ENCODE assay signal across 22 cellular contexts in the genomic region with DNA sequence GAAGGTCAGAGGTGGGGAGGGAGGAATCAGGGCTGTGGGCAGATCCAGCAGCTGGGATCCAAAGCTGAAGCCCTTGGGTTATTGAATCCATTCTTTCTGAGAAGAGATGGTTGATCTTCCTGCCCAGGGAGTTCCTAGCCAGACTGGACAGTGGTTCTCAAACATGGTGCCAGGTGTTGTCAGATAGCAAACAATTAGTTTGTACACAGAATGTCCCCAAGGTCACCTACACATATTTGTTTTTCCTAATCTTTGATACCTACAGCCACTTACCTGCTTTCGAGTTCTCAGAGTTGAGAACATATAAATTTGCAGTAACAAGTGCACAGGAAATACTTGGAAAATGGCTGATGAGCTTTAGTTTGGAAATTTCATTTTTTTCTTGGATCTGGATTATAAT. TPM values are rescaled to one million over a fixed set of nuclear protein-coding genes. Genes with fewer than 3 reads are reported as not detected.
DNase-seq lines count a peak whose midpoint lies in the region; ATAC-seq lines count a peak whose summit lies in the region.
"Had no signal": no experiment of that assay in that cellular context is flagged by ENCODE, and none has a peak within 500 bp of the region (broad histone marks: within the 10 kb centered on the region; RNA-seq: fewer than 3 reads in every experiment).

No MANE protein-coding gene starts in this region.

- no peak overlapping the region for H3K27ac ChIP-seq in CD4-positive, alpha-beta memory T cell (ENCODE audit: low read depth, low read length)
- H3K27ac ChIP-seq: pancreas had no signal

- H3K27ac Mint-ChIP-seq in CD4-positive, alpha-beta memory T cell = peak overlapping the region in 6 of 7 donors; percentile 15 to 87 (median 82)
- peak overlapping the region; percentile 31 for H3K27ac Mint-ChIP-seq in dendritic cell treated with granulocyte-macrophage colony-stimulating factor and Interleukin-4, amounts not matched to agents 40 ng/mL and 50 ng/mL, for 4 days

- H3K36me3 ChIP-seq in CD4-positive, alpha-beta memory T cell (ENCODE audit: insufficient read depth, low read length) = peaks cover 4% of the 10 kb centered on the region
- H3K36me3 ChIP-seq in skeletal muscle satellite cell (ENCODE audit: insufficient read depth, low read length) = peaks cover 4% of the 10 kb centered on the region
- H3K36me3 ChIP-seq: pancreas had no signal

- H3K4me2 ChIP-seq in skeletal muscle satellite cell (ENCODE audit: low read length) = peak overlapping the region; percentile 26
- H3K4me2 ChIP-seq: SK-N-SH had no signal

- H3K4me1 Mint-ChIP-seq in CD4-positive, alpha-beta memory T cell = peaks cover 55 to 92% (median 74%) of the 10 kb centered on the region in 4 donors
- H3K4me1 Mint-ChIP-seq in dendritic cell treated with granulocyte-macrophage colony-stimulating factor and Interleukin-4, amounts not matched to agents 40 ng/mL and 50 ng/mL, for 4 days (ENCODE audit: low read depth) = peaks cover 46% of the 10 kb centered on the region

- no peak for ATAC-seq in left cardiac atrium
- ATAC-seq: activated CD8-positive, alpha-beta T cell treated with anti-CD3 and anti-CD28 coated beads, Interleukin-2, amount 10 ng/mL, durations not matched to agents 7 days and 5 days had no signal

- H3K36me3 Mint-ChIP-seq in CD4-positive, alpha-beta memory T cell = peaks cover 18 to 30% of the 10 kb centered on the region in 2 donors
- peaks cover 48% of the 10 kb centered on the region for H3K36me3 Mint-ChIP-seq in dendritic cell treated with granulocyte-macrophage colony-stimulating factor and Interleukin-4, amounts not matched to agents 40 ng/mL and 50 ng/mL, for 4 days (ENCODE audit: low read depth)
- H3K36me3 Mint-ChIP-seq: brain had no signal

- CTCF ChIA-PET in CD4-positive, alpha-beta memory T cell (lab: Charles Lee; ENCODE audit: partially characterized antibody) = interaction anchor here (0.7 to 2.8 kb wide), 8 partner anchors 12 to 149 kb away, joined by 3 to 14 read pairs (median 4); no protein-coding TSS in a partner anchor

- POLR2A ChIA-PET in CD4-positive, alpha-beta memory T cell (lab: Charles Lee; ENCODE audit: partially characterized antibody) = no interaction called here

- H3K4me3 Mint-ChIP-seq in CD4-positive, alpha-beta memory T cell = peak overlapping the region in 2 of 8 donors; percentile 41 to 62
- no peak overlapping the region for H3K4me3 Mint-ChIP-seq in dendritic cell treated with granulocyte-macrophage colony-stimulating factor and Interleukin-4, amounts not matched to agents 40 ng/mL and 50 ng/mL, for 4 days
- H3K4me3 Mint-ChIP-seq: activated CD4-positive, alpha-beta T cell treated with anti-CD3 and anti-CD28 coated beads for 36 hours; activated CD8-positive, alpha-beta T cell treated with anti-CD3 and anti-CD28 coated beads, Interleukin-2, amount 10 ng/mL, durations not matched to agents 7 days and 5 days; brain; neural crest cell had no signal

- intact Hi-C loops in CD4-positive, alpha-beta memory T cell (cut with micrococcal nuclease) = no loop called here
- intact Hi-C loops in dendritic cell treated with granulocyte-macrophage colony-stimulating factor and Interleukin-4, amounts not matched to agents 40 ng/mL and 50 ng/mL, for 4 days (cut with micrococcal nuclease) = loop anchor here (5.0 kb wide), 1 partner anchor 55 kb away; a partner anchor contains a TSS
- intact Hi-C loops in left cardiac atrium (cut with DNase I) = loop anchor here (5.0 to 10.0 kb wide), 2 partner anchors 47 to 50 kb away; no protein-coding TSS in a partner anchor

- H3K9ac ChIP-seq in skeletal muscle satellite cell (ENCODE audit: low read depth, low read length) = no peak overlapping the region
- H3K9ac ChIP-seq: SK-N-SH had no signal

- H3K9me3 ChIP-seq in CD4-positive, alpha-beta memory T cell (ENCODE audit: control insufficient read depth in 1 of 2, low read length in 2 of 2) = no peaks in the 10 kb centered on the region
- no peaks in the 10 kb centered on the region for H3K9me3 ChIP-seq in skeletal muscle satellite cell (replicated peaks; ENCODE audit: low read length)
- H3K9me3 ChIP-seq: pancreas, SK-N-SH had no signal

- peaks cover 85% of the 10 kb centered on the region for H3K4me1 ChIP-seq in CD4-positive, alpha-beta memory T cell (ENCODE audit: insufficient read depth, low read length)
- H3K4me1 ChIP-seq in skeletal muscle satellite cell (ENCODE audit: control insufficient read depth, insufficient read depth, low read length) = peaks cover 63% of the 10 kb centered on the region

- H3K9me3 Mint-ChIP-seq in CD4-positive, alpha-beta memory T cell = no peaks in the 10 kb centered on the region
- H3K9me3 Mint-ChIP-seq in dendritic cell treated with granulocyte-macrophage colony-stimulating factor and Interleukin-4, amounts not matched to agents 40 ng/mL and 50 ng/mL, for 4 days = no peaks in the 10 kb centered on the region
- H3K9me3 Mint-ChIP-seq: brain, neural crest cell had no signal

- H3K27me3 ChIP-seq in CD4-positive, alpha-beta memory T cell (ENCODE audit: insufficient read depth, low read length) = no peaks in the 10 kb centered on the region
- H3K27me3 ChIP-seq in skeletal muscle satellite cell (ENCODE audit: control insufficient read depth, insufficient read depth, low read length) = no peaks in the 10 kb centered on the region
- H3K27me3 ChIP-seq: pancreas had no signal

- H3K27me3 Mint-ChIP-seq in CD4-positive, alpha-beta memory T cell = no peaks in the 10 kb centered on the region
- H3K27me3 Mint-ChIP-seq in dendritic cell treated with granulocyte-macrophage colony-stimulating factor and Interleukin-4, amounts not matched to agents 40 ng/mL and 50 ng/mL, for 4 days = no peaks in the 10 kb centered on the region
- H3K27me3 Mint-ChIP-seq: activated CD4-positive, alpha-beta T cell treated with anti-CD3 and anti-CD28 coated beads for 36 hours; brain had no signal

- DNase-seq in CD4-positive, alpha-beta memory T cell = no peak
- DNase-seq in NCI-H69 (lab: John Stamatoyannopoulos, UW) (peak; percentile 17), left cardiac atrium (no peak), T-helper 9 cell (no peak), anterior cingulate cortex (lab: John Stamatoyannopoulos, UW) (no peak)
- DNase-seq: activated CD8-positive, alpha-beta T cell treated with anti-CD3 and anti-CD28 coated beads, Interleukin-2, amount 10 ng/mL, durations not matched to agents 7 days and 5 days; AML-193; glutamatergic neuron; H7; KBM-7; MM.1S; NCI-H1436; NCI-H82; pancreas; SK-N-SH; stimulated activated CD4-positive, alpha-beta T cell treated with anti-CD3 and anti-CD28 coated beads, Interleukin-2, amount 100 ng/mL, for 48 hours had no signal

- H3K4me3 ChIP-seq in CD4-positive, alpha-beta memory T cell (ENCODE audit: low read length in 2 of 2) = no peak overlapping the region
- H3K4me3 ChIP-seq in skeletal muscle satellite cell (ENCODE audit: low read length) = no peak overlapping the region
- H3K4me3 ChIP-seq: lung, pancreas had no signal

RNA-seq across cellular contexts. Expression of a gene that starts 54.5 kb away (rescaled TPM):
- 100 to 1,000 TPM; 101 to 112 TPM for total RNA-seq in CD4-positive, alpha-beta memory T cell
- 10 to 100 TPM; 18.8 to 38.8 TPM for polyA plus RNA-seq in CD4-positive, alpha-beta memory T cell
- total RNA-seq in skeletal muscle satellite cell (2012; rRNA removed) = 12.5 and 12.9 TPM in 2 replicates
- total RNA-seq in left cardiac atrium = 10 to 100 TPM in 1 of 2 donors, 1 to 10 TPM in 1; 7.8 to 17.0 TPM

Comparison
In these comparisons a context has a peak if more than half of its experiments do, and no peak if none do; other contexts are left out.
1. RNA of a gene that starts 54.5 kb away (total RNA-seq): 101 to 112 TPM in CD4-positive, alpha-beta memory T cell; 7.8 to 17.0 TPM in left cardiac atrium; every median in the first group is over 4 times any median in the second.